8 cellular contexts compared by ENCODE assay signal in genomic region chr1:32465541-32466002, GRCh38. TPM values are rescaled to one million over a fixed set of nuclear protein-coding genes. Genes with fewer than 3 reads are reported as not detected.
DNase-seq lines count a peak whose midpoint lies in the region; ATAC-seq and TF ChIP-seq lines count a peak whose summit lies in the region.

No MANE protein-coding gene starts in this region.

- peaks cover 15% of the 10 kb centered on the region for H3K4me1 Mint-ChIP-seq in activated CD4-positive, alpha-beta T cell treated with anti-CD3 and anti-CD28 coated beads for 36 hours
- H3K4me1 Mint-ChIP-seq in activated B cell treated with CpG ODN at 0.5 μM for 24 hours (peaks cover 17% of the 10 kb centered on the region), CD14-positive monocyte (peaks cover 16% of the 10 kb centered on the region)

- intact Hi-C loops in activated CD4-positive, alpha-beta T cell treated with anti-CD3 and anti-CD28 coated beads for 36 hours (cut with DNase I, micrococcal nuclease): no loop called here
- intact Hi-C loops in activated B cell treated with CpG ODN at 0.5 μM for 24 hours (cut with micrococcal nuclease) (no loop called here), spleen (cut with DNase I; ENCODE audit: low total_unique reads) (no loop called here), CD14-positive monocyte (cut with micrococcal nuclease) (no loop called here)

- H3K36me3 Mint-ChIP-seq in activated CD4-positive, alpha-beta T cell treated with anti-CD3 and anti-CD28 coated beads for 36 hours (ENCODE audit: low read depth): no peaks in the 10 kb centered on the region
- H3K36me3 Mint-ChIP-seq in activated B cell treated with CpG ODN at 0.5 μM for 24 hours (ENCODE audit: low read depth): peaks cover 1% of the 10 kb centered on the region
- peaks cover 0 to 2% of the 10 kb centered on the region in 2 donors for H3K36me3 Mint-ChIP-seq in CD14-positive monocyte

- peak overlapping the region; percentile 65; the same call in 1 of the 2 replicates for H3K4me3 ChIP-seq in iPS DF 6.9 (ENCODE audit: low read length)
- H3K4me3 ChIP-seq in spleen: peak overlapping the region in 6 of 8 donors; percentile 31 to 69 (median 40)

- CTCF ChIA-PET in activated CD4-positive, alpha-beta T cell treated with anti-CD3 and anti-CD28 coated beads for 36 hours (lab: Charles Lee): no interaction called here
- CTCF ChIA-PET in activated B cell treated with CpG ODN at 0.5 μM for 24 hours (lab: Charles Lee): no interaction called here

- no peak for TF ChIP-seq CTCF in activated B cell treated with CpG ODN at 0.5 μM for 24 hours (IDR thresholded peaks at IDR 0.05)
- no peak for TF ChIP-seq CTCF in spleen (IDR thresholded peaks at IDR 0.05 in 8 of 11, conservative IDR thresholded peaks at IDR 0.05 in 3 of 11)
- no peak for TF ChIP-seq CTCF in CD14-positive monocyte (IDR thresholded peaks at IDR 0.05)

- POLR2A ChIA-PET in activated CD4-positive, alpha-beta T cell treated with anti-CD3 and anti-CD28 coated beads for 36 hours (lab: Charles Lee): no interaction called here
- POLR2A ChIA-PET in activated B cell treated with CpG ODN at 0.5 μM for 24 hours (lab: Charles Lee): no interaction called here

- H3K4me1 ChIP-seq in iPS DF 6.9 (ENCODE audit: control insufficient read depth, insufficient read depth, low read length) (no peaks in the 10 kb centered on the region), spleen (peaks cover 13 to 20% (median 15%) of the 10 kb centered on the region in 6 donors)

- H3K27me3 ChIP-seq in iPS DF 6.9 (ENCODE audit: control insufficient read depth, insufficient read depth, low read length): no peaks in the 10 kb centered on the region
- H3K27me3 ChIP-seq in spleen (replicated peaks in 1 of 7): peaks cover 0 to 98% (median 41%) of the 10 kb centered on the region in 7 donors

- DNase-seq in activated CD4-positive, alpha-beta T cell treated with anti-CD3 and anti-CD28 coated beads for 36 hours: no peak
- DNase-seq in activated CD4-positive, alpha-beta T cell treated with anti-CD3 and anti-CD28 coated beads for 4 hours: no peak
- no peak for DNase-seq in activated B cell treated with CpG ODN at 0.5 μM for 24 hours
- DNase-seq in iPS DF 6.9 (ENCODE audit: low read depth, low spot score): no peak
- peak; percentile 6 for DNase-seq in spleen
- DNase-seq in CD14-positive monocyte (ENCODE audit: low spot score): no peak
- no peak for DNase-seq in activated CD8-positive, alpha-beta memory T cell treated with anti-CD3 and anti-CD28 coated beads, Interleukin-2, amount 50 U/mL, for 4 hours

- H3K27me3 Mint-ChIP-seq in activated CD4-positive, alpha-beta T cell treated with anti-CD3 and anti-CD28 coated beads for 36 hours: peaks cover 40% of the 10 kb centered on the region
- peaks cover 39% of the 10 kb centered on the region for H3K27me3 Mint-ChIP-seq in activated B cell treated with CpG ODN at 0.5 μM for 24 hours
- H3K27me3 Mint-ChIP-seq in CD14-positive monocyte (ENCODE audit: low read depth in 3 of 3): peaks cover 54 to 82% (median 65%) of the 10 kb centered on the region in 3 donors

- H3K9me3 Mint-ChIP-seq in activated CD4-positive, alpha-beta T cell treated with anti-CD3 and anti-CD28 coated beads for 36 hours (ENCODE audit: low read depth): no peaks in the 10 kb centered on the region
- H3K9me3 Mint-ChIP-seq in activated B cell treated with CpG ODN at 0.5 μM for 24 hours (no peaks in the 10 kb centered on the region), CD14-positive monocyte (peaks cover 0 to 25% (median 8%) of the 10 kb centered on the region in 7 donors)

- no peak for TF ChIP-seq POLR2A in spleen (IDR thresholded peaks at IDR 0.05)

- H3K27ac ChIP-seq in iPS DF 6.9 (ENCODE audit: low read length): no peak overlapping the region
- H3K27ac ChIP-seq in spleen: no peak overlapping the region

- no peak for ATAC-seq in activated CD4-positive, alpha-beta T cell treated with anti-CD3 and anti-CD28 coated beads for 36 hours
- ATAC-seq in activated B cell treated with CpG ODN at 0.5 μM for 24 hours (ENCODE audit: low read depth) (peak; percentile 72), HG02981 (IDR thresholded peaks at IDR 0.05; ENCODE audit: unreplicated experiment) (no peak)

- no peaks in the 10 kb centered on the region for H3K9me3 ChIP-seq in iPS DF 6.9 (ENCODE audit: control insufficient read depth, insufficient read depth, low read length)
- H3K9me3 ChIP-seq in spleen: no peaks in the 10 kb centered on the region

- H3K27ac Mint-ChIP-seq in activated CD4-positive, alpha-beta T cell treated with anti-CD3 and anti-CD28 coated beads for 36 hours: no peak overlapping the region
- H3K27ac Mint-ChIP-seq in activated B cell treated with CpG ODN at 0.5 μM for 24 hours: peak overlapping the region; percentile 62
- no peak overlapping the region for H3K27ac Mint-ChIP-seq in CD14-positive monocyte

- H3K36me3 ChIP-seq in iPS DF 6.9 (ENCODE audit: control insufficient read depth, insufficient read depth, low read length): no peaks in the 10 kb centered on the region
- no peaks in the 10 kb centered on the region for H3K36me3 ChIP-seq in spleen

- peak overlapping the region; percentile 41 for H3K4me3 Mint-ChIP-seq in activated CD4-positive, alpha-beta T cell treated with anti-CD3 and anti-CD28 coated beads for 36 hours
- H3K4me3 Mint-ChIP-seq in activated B cell treated with CpG ODN at 0.5 μM for 24 hours (peak overlapping the region; percentile 86), CD14-positive monocyte (peak overlapping the region in 1 of 2 donors; percentile 75)

- WGBS in iPS DF 6.9 (ENCODE audit: insufficient coverage, insufficient read length): no CpG with 5 or more reads among the region's 15 CpGs
- 28 to 34% (median 31%) methylated on average over 15 of the region's 15 CpGs for WGBS in spleen, 5 donors

RNA-seq across cellular contexts. Expression of gene ZBTB8B, which starts 0.7 kb away (rescaled TPM):
- total RNA-seq in activated CD4-positive, alpha-beta T cell treated with anti-CD3 and anti-CD28 coated beads for 36 hours: not detected
- 0.02 TPM in 1 of 2 replicates, not detected in the other for total RNA-seq in activated B cell treated with CpG ODN at 0.5 μM for 24 hours
- total RNA-seq in spleen: not detected
- polyA plus RNA-seq in spleen: under 1 TPM in 1 of 3 donors, not detected in 2; under 0.01 TPM
- polyA plus RNA-seq in CD14-positive monocyte: not detected
